In the genomic region with DNA sequence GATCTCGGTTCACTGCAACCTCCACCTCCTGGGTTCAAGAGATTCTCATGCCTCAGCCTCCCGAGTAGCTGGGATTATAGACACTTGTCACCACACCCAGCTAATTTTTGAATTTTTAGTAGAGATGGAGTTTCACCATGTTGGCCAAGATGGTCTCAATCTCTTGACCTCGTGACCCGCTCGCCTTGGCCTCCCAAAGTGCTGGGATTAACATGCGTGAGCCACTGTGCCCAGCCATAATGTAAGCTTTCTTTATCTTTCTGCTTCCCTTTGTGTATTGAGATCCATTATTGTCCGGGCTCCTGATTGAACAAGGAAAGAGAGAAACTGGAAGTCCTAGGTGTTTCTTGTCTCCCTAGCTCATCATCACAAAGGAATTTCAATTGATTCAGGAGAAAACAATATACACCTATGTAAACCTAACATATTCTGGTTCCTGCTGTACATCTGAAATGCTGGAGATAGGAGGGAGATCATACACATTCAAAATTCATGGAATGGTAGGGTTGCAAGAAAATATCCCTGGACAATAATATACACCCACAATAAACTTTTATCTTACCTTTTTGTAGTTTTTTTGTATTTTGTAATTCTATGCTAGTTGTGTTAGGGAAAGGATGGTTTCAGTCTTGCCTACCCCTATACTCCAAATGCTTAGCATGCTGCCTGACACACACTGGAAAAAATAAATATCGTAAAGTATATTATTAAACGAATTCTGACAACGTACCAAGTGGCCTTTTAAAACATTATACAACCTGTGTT, we compare ENCODE assay signal across 12 cellular contexts.
DNase-seq lines count a peak whose midpoint lies in the region; ATAC-seq and TF ChIP-seq lines count a peak whose summit lies in the region.
"Had no signal": no experiment of that assay in that cellular context is flagged by ENCODE, and none has a peak within 500 bp of the region (broad histone marks: within the 10 kb centered on the region; RNA-seq: fewer than 3 reads in every experiment).

No MANE protein-coding gene starts in this region.

- peaks cover 52% of the 10 kb centered on the region for H3K4me1 ChIP-seq in PC-3 (ENCODE audit: insufficient read depth, low read length)
- H3K4me1 ChIP-seq in neural progenitor cell: no peaks in the 10 kb centered on the region
- H3K4me1 ChIP-seq in GM23248 (ENCODE audit: insufficient read depth): no peaks in the 10 kb centered on the region
- no peaks in the 10 kb centered on the region for H3K4me1 ChIP-seq in SJCRH30
- H3K4me1 ChIP-seq: BE2C had no signal

- H3K27me3 Mint-ChIP-seq in neural progenitor cell (ENCODE audit: insufficient read depth, low read depth): no peaks in the 10 kb centered on the region

- no peaks in the 10 kb centered on the region for H3K9me2 ChIP-seq in PC-3 (replicated peaks; ENCODE audit: low read length)
- no peaks in the 10 kb centered on the region for H3K9me2 ChIP-seq in GM23248 (ENCODE audit: insufficient read depth)

- CTCF ChIA-PET in PC-3 (lab: Charles Lee): interaction anchor here (1.1 kb wide), 1 partner anchor 118 kb away, joined by 4 read pairs; no protein-coding TSS in a partner anchor

- H3K27ac ChIP-seq in C4-2B: peak overlapping the region; percentile 63; the same call in 1 of the 2 replicates
- peak overlapping the region; percentile 82 for H3K27ac ChIP-seq in PC-3 (ENCODE audit: low read length)
- H3K27ac ChIP-seq in epithelial cell of prostate: peak overlapping the region; percentile 99
- H3K27ac ChIP-seq in neural progenitor cell: no peak overlapping the region
- H3K27ac ChIP-seq in GM23248: no peak overlapping the region
- H3K27ac ChIP-seq in SJCRH30: no peak overlapping the region

- ATAC-seq in PC-3 (peak; percentile 59), GM18867 (IDR thresholded peaks at IDR 0.05; ENCODE audit: unreplicated experiment) (no peak)
- ATAC-seq: CD8-positive, alpha-beta T cell had no signal

- no peaks in the 10 kb centered on the region for H3K36me3 Mint-ChIP-seq in neural progenitor cell
- H3K36me3 Mint-ChIP-seq: CD14-positive monocyte; CD8-positive, alpha-beta T cell had no signal

- WGBS in GM23248 (ENCODE audit: low coverage in 1 of 2, low lambda C conversion rate in 2 of 2, missing lambda C conversion rate in 2 of 2), 2 experiments: 27 to 33% methylated on average over 10 of the region's 10 CpGs

- no peak overlapping the region for H3K4me3 ChIP-seq in PC-3 (ENCODE audit: low read length)
- H3K4me3 ChIP-seq in neural progenitor cell: no peak overlapping the region
- no peak overlapping the region for H3K4me3 ChIP-seq in GM23248
- no peak overlapping the region for H3K4me3 ChIP-seq in SJCRH30

- H3K27me3 ChIP-seq in PC-3 (ENCODE audit: low read length) (no peaks in the 10 kb centered on the region), neural progenitor cell (no peaks in the 10 kb centered on the region), GM23248 (replicated peaks; ENCODE audit: insufficient read depth) (no peaks in the 10 kb centered on the region), SJCRH30 (no peaks in the 10 kb centered on the region)
- H3K27me3 ChIP-seq: BE2C had no signal

- intact Hi-C loops in PC-3 (cut with micrococcal nuclease): loop anchor here (1.0 to 10.0 kb wide), 5 partner anchors 80 to 1038 kb away; no protein-coding TSS in a partner anchor

- no peak overlapping the region for H3K27ac Mint-ChIP-seq in neural progenitor cell
- H3K27ac Mint-ChIP-seq: CD14-positive monocyte; CD8-positive, alpha-beta T cell; H9 had no signal

- peaks cover 10% of the 10 kb centered on the region for H3K4me1 Mint-ChIP-seq in neural progenitor cell
- H3K4me1 Mint-ChIP-seq: H9 had no signal

- H3K4me2 ChIP-seq in PC-3 (ENCODE audit: low read length) (peak overlapping the region; percentile 22; the same call in 1 of the 2 replicates), neural progenitor cell (no peak overlapping the region), GM23248 (ENCODE audit: unreplicated experiment) (no peak overlapping the region)

- H3K9me3 Mint-ChIP-seq in neural progenitor cell: peaks cover 3% of the 10 kb centered on the region
- H3K9me3 Mint-ChIP-seq: CD14-positive monocyte; CD8-positive, alpha-beta T cell; H9 had no signal

- DNase-seq in PC-3 (peak; percentile 30), epithelial cell of prostate (ENCODE audit: low read depth, low spot score) (no peak), neural progenitor cell (ENCODE audit: low spot score) (peak; percentile 7), GM23248 (no peak), SJCRH30 (no peak)
- DNase-seq: BE2C; CD8-positive, alpha-beta T cell; GOT3 had no signal

- POLR2A ChIA-PET in PC-3 (lab: Charles Lee; ENCODE audit: unreplicated experiment): interaction anchor here (0.6 kb wide), 1 partner anchor 160 kb away, joined by 3 read pairs; no protein-coding TSS in a partner anchor

- BruUV-seq in PC-3 (replicated peaks; lab: Mats Ljungman, UMichigan): no TSS peak

- no peak overlapping the region for H3K4me3 Mint-ChIP-seq in neural progenitor cell
- H3K4me3 Mint-ChIP-seq: CD14-positive monocyte; CD8-positive, alpha-beta T cell; H9 had no signal

- H3K36me3 ChIP-seq in PC-3 (ENCODE audit: low read depth, low read length): no peaks in the 10 kb centered on the region
- H3K36me3 ChIP-seq in neural progenitor cell: no peaks in the 10 kb centered on the region
- no peaks in the 10 kb centered on the region for H3K36me3 ChIP-seq in GM23248 (ENCODE audit: low read depth)
- no peaks in the 10 kb centered on the region for H3K36me3 ChIP-seq in SJCRH30
- H3K36me3 ChIP-seq: BE2C had no signal

- H3F3A ChIP-seq in PC-3 (ENCODE audit: low read length, unreplicated experiment): peaks cover 3% of the 10 kb centered on the region
- no peaks in the 10 kb centered on the region for H3F3A ChIP-seq in neural progenitor cell (ENCODE audit: low read depth)
- no peaks in the 10 kb centered on the region for H3F3A ChIP-seq in GM23248 (ENCODE audit: insufficient read depth)

- peak overlapping the region; percentile 34 for H3K9ac ChIP-seq in PC-3 (ENCODE audit: low read length)
- no peak overlapping the region for H3K9ac ChIP-seq in neural progenitor cell
- H3K9ac ChIP-seq in GM23248: no peak overlapping the region

- H4K20me1 ChIP-seq in PC-3 (ENCODE audit: low read length) (no peaks in the 10 kb centered on the region), neural progenitor cell (ENCODE audit: low read depth) (no peaks in the 10 kb centered on the region), GM23248 (ENCODE audit: insufficient read depth) (no peaks in the 10 kb centered on the region)

- no peaks in the 10 kb centered on the region for H3K79me2 ChIP-seq in PC-3 (ENCODE audit: low read length)
- no peaks in the 10 kb centered on the region for H3K79me2 ChIP-seq in neural progenitor cell (ENCODE audit: low read depth)
- no peaks in the 10 kb centered on the region for H3K79me2 ChIP-seq in GM23248 (ENCODE audit: insufficient read depth)

- H2AFZ ChIP-seq in PC-3 (ENCODE audit: low read length) (no peak overlapping the region), neural progenitor cell (replicated peaks) (no peak overlapping the region), GM23248 (no peak overlapping the region)

- in situ Hi-C loops in GM23248 (cut with MboI): no loop called here

- no peaks in the 10 kb centered on the region for H3K9me3 ChIP-seq in PC-3 (ENCODE audit: low read length)
- H3K9me3 ChIP-seq in neural progenitor cell (ENCODE audit: low read depth): no peaks in the 10 kb centered on the region
- H3K9me3 ChIP-seq in GM23248 (ENCODE audit: low read depth): no peaks in the 10 kb centered on the region
- H3K9me3 ChIP-seq in SJCRH30 (replicated peaks): no peaks in the 10 kb centered on the region
- H3K9me3 ChIP-seq: BE2C had no signal

- no peak for TF ChIP-seq CTCF in C4-2B (conservative IDR thresholded peaks at IDR 0.05)
- no peak for TF ChIP-seq CTCF in PC-3 (conservative IDR thresholded peaks at IDR 0.05; ENCODE audit: low read depth, low read length)
- no peak for TF ChIP-seq CTCF in neural progenitor cell (IDR thresholded peaks at IDR 0.05)

Comparison
In these comparisons a context has a peak if more than half of its experiments do, and no peak if none do; other contexts are left out.
1. H3K27ac ChIP-seq: peak in C4-2B (single experiment), PC-3 (single experiment) and epithelial cell of prostate (single experiment); none in neural progenitor cell (single experiment), GM23248 (single experiment) and SJCRH30 (single experiment).
2. DNase-seq: peak in PC-3 (single experiment) and neural progenitor cell (single experiment); none in epithelial cell of prostate (single experiment), GM23248 (single experiment) and SJCRH30 (0 of 2).